Comparison of ENCODE assay signal across 1 cellular context in genomic region chr17:79777166-79777843, GRCh38.
TF ChIP-seq lines count a peak whose summit lies in the region.

No MANE protein-coding gene starts in this region.

TF ChIP-seq in HepG2, 621 proteins besides CTCF, POLR2A, EP300 and RAD21 (continued from another document and continues in another):
- TF ChIP-seq ZFP90 (CRISPR knock-in tag; IDR thresholded peaks at IDR 0.05; ENCODE audit: borderline replicate concordance) (peak; percentile 46; the same call in 1 of the 2 replicates), ZNF749 (CRISPR knock-in tag; IDR thresholded peaks at IDR 0.05; ENCODE audit: borderline replicate concordance) (no peak), JUND (CRISPR knock-in tag; IDR thresholded peaks at IDR 0.05) (no peak), ZEB1 (IDR thresholded peaks at IDR 0.05; ENCODE audit: insufficient replicate concordance, low read depth) (peak; percentile 30), JARID2 (CRISPR knock-in tag; IDR thresholded peaks at IDR 0.05; ENCODE audit: insufficient replicate concordance) (peak; percentile 45), SNAI1 (CRISPR knock-in tag; IDR thresholded peaks at IDR 0.05; ENCODE audit: borderline replicate concordance) (no peak; the same call in 1 of the 2 replicates), TFAP4 (IDR thresholded peaks at IDR 0.05; ENCODE audit: borderline replicate concordance, low read depth) (peak; percentile 22; the same call in 1 of the 2 replicates), GTF2F1 (IDR thresholded peaks at IDR 0.05; ENCODE audit: low read length) (no peak), IRX3 (CRISPR knock-in tag; IDR thresholded peaks at IDR 0.05; ENCODE audit: borderline replicate concordance, low read depth) (no peak), CBX1 (IDR thresholded peaks at IDR 0.05; ENCODE audit: low read depth) (peak; percentile 19), PITX1 (CRISPR knock-in tag; IDR thresholded peaks at IDR 0.05) (0 out of 2 replicates have a peak, but pooled peaks have one; percentile 53), SPEN (CRISPR knock-in tag; IDR thresholded peaks at IDR 0.05; ENCODE audit: low read depth) (peak; percentile 35; the same call in 1 of the 2 replicates), TRIM24 (CRISPR knock-in tag; IDR thresholded peaks at IDR 0.05) (no peak), E2F2 (CRISPR knock-in tag; IDR thresholded peaks at IDR 0.05; ENCODE audit: borderline replicate concordance) (no peak), ZNF207 (IDR thresholded peaks at IDR 0.05; ENCODE audit: borderline replicate concordance) (no peak), ISX (CRISPR knock-in tag; conservative IDR thresholded peaks at IDR 0.05) (no peak), AFF4 (CRISPR knock-in tag; IDR thresholded peaks at IDR 0.05) (no peak), CEBPG (CRISPR knock-in tag; IDR thresholded peaks at IDR 0.05) (no peak), ZNF274 (CRISPR knock-in tag; IDR thresholded peaks at IDR 0.05) (peak; percentile 53; the same call in 1 of the 2 replicates), SNAPC2 (CRISPR knock-in tag; IDR thresholded peaks at IDR 0.05) (no peak), ATF3 (CRISPR knock-in tag; IDR thresholded peaks at IDR 0.05) (no peak), DZIP1 (CRISPR knock-in tag; IDR thresholded peaks at IDR 0.05) (no peak), MBD4 (IDR thresholded peaks at IDR 0.05; ENCODE audit: borderline replicate concordance, low read length) (no peak), CENPBD1 (CRISPR knock-in tag; IDR thresholded peaks at IDR 0.05; ENCODE audit: borderline replicate concordance, low read depth) (no peak), FIP1L1 (IDR thresholded peaks at IDR 0.05; ENCODE audit: borderline replicate concordance, insufficient read depth, low read depth, low read length) (no peak), DNMT1 (CRISPR knock-in tag; IDR thresholded peaks at IDR 0.05) (no peak), ZNF569 (CRISPR knock-in tag; IDR thresholded peaks at IDR 0.05; ENCODE audit: borderline replicate concordance) (no peak), TOE1 (CRISPR knock-in tag; IDR thresholded peaks at IDR 0.05) (no peak), BRF2 (CRISPR knock-in tag; IDR thresholded peaks at IDR 0.05) (no peak), ZNF564 (CRISPR knock-in tag; IDR thresholded peaks at IDR 0.05) (no peak), ZNF256 (CRISPR knock-in tag; conservative IDR thresholded peaks at IDR 0.05) (no peak), SP5 (CRISPR knock-in tag; IDR thresholded peaks at IDR 0.05; ENCODE audit: borderline replicate concordance, low read depth) (no peak), ZNF350 (CRISPR knock-in tag; IDR thresholded peaks at IDR 0.05; ENCODE audit: borderline replicate concordance, low read depth) (peak; percentile 43; the same call in 1 of the 2 replicates), RBM22 (optimal IDR thresholded peaks at IDR 0.05; ENCODE audit: low read length) (no peak), POLR2AphosphoS5 (IDR thresholded peaks at IDR 0.05; ENCODE audit: low read depth, low read length) (peak; percentile 46; the same call in 1 of the 2 replicates), ZNF652 (CRISPR knock-in tag; IDR thresholded peaks at IDR 0.05; ENCODE audit: borderline replicate concordance, low read depth) (no peak), MXD4 (CRISPR knock-in tag; IDR thresholded peaks at IDR 0.05) (no peak), LRRFIP1 (CRISPR knock-in tag; conservative IDR thresholded peaks at IDR 0.05) (no peak; the same call in 1 of the 2 replicates), ZNF879 (CRISPR knock-in tag; IDR thresholded peaks at IDR 0.05) (no peak), ZNF407 (CRISPR knock-in tag; IDR thresholded peaks at IDR 0.05; ENCODE audit: not compliant biosample characterization) (peak; percentile 22), ZNF138 (CRISPR knock-in tag; IDR thresholded peaks at IDR 0.05; ENCODE audit: low read depth) (no peak), RFX5 (IDR thresholded peaks at IDR 0.05; ENCODE audit: low read depth, low read length) (no peak)
